Comparison of ENCODE assay signal across 1 cellular context in the genomic region with DNA sequence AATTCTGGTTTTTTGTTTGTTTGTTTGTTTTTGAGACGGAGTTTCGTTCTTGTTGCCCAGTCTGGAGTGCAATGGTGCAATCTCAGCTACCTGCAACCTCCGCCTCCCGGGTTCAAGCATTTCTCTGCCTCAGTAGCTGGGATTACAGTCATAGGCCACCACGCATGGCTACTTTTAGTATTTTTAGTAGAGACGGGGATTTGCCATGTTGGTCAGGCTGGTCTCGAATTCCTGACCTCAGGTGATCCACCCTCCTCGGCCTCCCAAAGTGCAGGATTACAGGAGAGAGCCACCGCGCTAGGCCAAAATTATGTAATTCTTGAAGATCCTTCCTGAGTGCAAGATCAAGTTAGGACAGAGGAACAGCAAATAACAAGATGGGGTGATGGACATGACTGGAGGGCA.
TF ChIP-seq lines count a peak whose summit lies in the region.

No MANE protein-coding gene starts in this region.

TF ChIP-seq in IMR-90, 13 proteins besides CTCF, POLR2A, EP300 and RAD21 (continued from another document):
- no peak for TF ChIP-seq MAZ (IDR thresholded peaks at IDR 0.05; ENCODE audit: borderline replicate concordance, low read depth, low read length)
- TF ChIP-seq BHLHE40 (IDR thresholded peaks at IDR 0.05; ENCODE audit: low read depth, low read length), result no peak
- TF ChIP-seq NFE2L2 (IDR thresholded peaks at IDR 0.05; ENCODE audit: low read depth, low read length), result no peak
- TF ChIP-seq MAFK (IDR thresholded peaks at IDR 0.05; ENCODE audit: low read depth, low read length), result no peak
- TF ChIP-seq SMC3 (IDR thresholded peaks at IDR 0.05; ENCODE audit: low read depth, low read length), result no peak
